In the genomic region with DNA sequence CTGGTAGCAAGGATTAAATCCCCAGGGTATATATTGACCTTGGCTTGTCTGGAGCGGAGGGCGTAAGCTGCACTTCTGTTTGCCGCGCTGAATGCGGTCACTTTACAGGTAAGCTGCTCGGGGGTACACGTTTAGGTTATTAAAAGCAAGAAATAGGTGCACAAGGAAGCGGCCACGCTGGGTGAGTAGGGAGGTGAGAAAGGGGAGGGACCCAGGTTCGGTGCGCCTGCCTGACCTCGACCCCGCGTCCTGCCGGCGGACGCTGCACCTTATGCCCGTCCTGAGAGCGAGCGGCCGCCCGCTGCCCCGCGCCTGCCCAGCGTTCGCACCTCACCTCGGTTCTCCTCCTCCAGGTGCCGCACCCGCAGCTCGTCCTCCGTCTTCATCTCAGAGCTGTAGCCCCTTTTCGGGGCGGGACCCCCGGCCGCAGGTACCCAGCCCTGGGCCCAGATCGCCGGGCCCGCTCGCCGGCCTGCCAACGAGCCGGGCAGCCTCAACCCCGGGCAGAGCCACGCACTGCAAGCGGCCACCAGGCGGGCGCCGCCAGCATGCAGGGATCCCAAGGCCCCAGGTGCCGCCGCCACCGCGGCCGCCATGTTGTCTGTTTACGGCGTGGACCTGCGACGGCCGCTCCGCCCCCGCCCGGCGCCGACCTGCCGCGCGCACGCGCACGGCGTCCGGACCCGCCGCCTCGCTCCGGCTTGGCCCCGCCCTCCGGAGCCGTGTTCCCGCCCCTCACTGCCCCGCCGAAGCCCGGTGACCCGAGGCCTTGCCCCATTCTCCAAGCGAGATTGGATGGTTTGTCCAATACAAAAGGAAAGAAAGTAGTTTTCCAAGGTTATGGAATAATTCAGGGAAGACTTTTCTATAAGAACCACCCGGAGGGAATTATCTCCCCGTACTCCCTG, we compare ENCODE assay signal across 1 cellular context.
TF ChIP-seq lines count a peak whose summit lies in the region.

A gene with protein sequence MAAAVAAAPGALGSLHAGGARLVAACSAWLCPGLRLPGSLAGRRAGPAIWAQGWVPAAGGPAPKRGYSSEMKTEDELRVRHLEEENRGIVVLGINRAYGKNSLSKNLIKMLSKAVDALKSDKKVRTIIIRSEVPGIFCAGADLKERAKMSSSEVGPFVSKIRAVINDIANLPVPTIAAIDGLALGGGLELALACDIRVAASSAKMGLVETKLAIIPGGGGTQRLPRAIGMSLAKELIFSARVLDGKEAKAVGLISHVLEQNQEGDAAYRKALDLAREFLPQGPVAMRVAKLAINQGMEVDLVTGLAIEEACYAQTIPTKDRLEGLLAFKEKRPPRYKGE (minus strand): TSS at position 625 of the 908 bp plus-strand sequence. CDS start 29 bp downstream, at position 596.

TF ChIP-seq in HepG2, 621 proteins besides CTCF, POLR2A, EP300 and RAD21 (continued from another document and continues in another):
- TF ChIP-seq, protein P1, sequence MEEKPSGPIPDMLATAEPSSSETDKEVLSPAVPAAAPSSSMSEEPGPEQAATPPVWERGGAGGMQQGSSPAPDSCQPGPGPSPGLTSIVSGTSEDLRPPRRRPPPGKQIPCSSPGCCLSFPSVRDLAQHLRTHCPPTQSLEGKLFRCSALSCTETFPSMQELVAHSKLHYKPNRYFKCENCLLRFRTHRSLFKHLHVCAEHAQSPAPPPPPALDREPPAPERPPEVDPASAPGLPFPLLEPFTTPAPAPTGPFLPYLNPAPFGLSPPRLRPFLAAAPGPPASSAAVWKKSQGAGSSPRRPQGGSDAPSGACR (CRISPR knock-in tag; IDR thresholded peaks at IDR 0.05), result no peak
- no peak for TF ChIP-seq ZNF737 (CRISPR knock-in tag; IDR thresholded peaks at IDR 0.05; ENCODE audit: borderline replicate concordance)
- no peak for TF ChIP-seq ZEB1 (IDR thresholded peaks at IDR 0.05; ENCODE audit: insufficient replicate concordance, low read depth)
- TF ChIP-seq ZFYVE20 (CRISPR knock-in tag; IDR thresholded peaks at IDR 0.05; ENCODE audit: borderline replicate concordance, low read depth), result peak; percentile 67; the same call in 1 of the 2 replicates
- no peak for TF ChIP-seq AKAP8 (CRISPR knock-in tag; IDR thresholded peaks at IDR 0.05)
- TF ChIP-seq ZNF674 (CRISPR knock-in tag; IDR thresholded peaks at IDR 0.05; ENCODE audit: low read depth), result 0 out of 2 replicates have a peak, but pooled peaks have one; percentile 57
- TF ChIP-seq ZNF616 (CRISPR knock-in tag; IDR thresholded peaks at IDR 0.05; ENCODE audit: low read depth), result no peak
- TF ChIP-seq, protein P2, sequence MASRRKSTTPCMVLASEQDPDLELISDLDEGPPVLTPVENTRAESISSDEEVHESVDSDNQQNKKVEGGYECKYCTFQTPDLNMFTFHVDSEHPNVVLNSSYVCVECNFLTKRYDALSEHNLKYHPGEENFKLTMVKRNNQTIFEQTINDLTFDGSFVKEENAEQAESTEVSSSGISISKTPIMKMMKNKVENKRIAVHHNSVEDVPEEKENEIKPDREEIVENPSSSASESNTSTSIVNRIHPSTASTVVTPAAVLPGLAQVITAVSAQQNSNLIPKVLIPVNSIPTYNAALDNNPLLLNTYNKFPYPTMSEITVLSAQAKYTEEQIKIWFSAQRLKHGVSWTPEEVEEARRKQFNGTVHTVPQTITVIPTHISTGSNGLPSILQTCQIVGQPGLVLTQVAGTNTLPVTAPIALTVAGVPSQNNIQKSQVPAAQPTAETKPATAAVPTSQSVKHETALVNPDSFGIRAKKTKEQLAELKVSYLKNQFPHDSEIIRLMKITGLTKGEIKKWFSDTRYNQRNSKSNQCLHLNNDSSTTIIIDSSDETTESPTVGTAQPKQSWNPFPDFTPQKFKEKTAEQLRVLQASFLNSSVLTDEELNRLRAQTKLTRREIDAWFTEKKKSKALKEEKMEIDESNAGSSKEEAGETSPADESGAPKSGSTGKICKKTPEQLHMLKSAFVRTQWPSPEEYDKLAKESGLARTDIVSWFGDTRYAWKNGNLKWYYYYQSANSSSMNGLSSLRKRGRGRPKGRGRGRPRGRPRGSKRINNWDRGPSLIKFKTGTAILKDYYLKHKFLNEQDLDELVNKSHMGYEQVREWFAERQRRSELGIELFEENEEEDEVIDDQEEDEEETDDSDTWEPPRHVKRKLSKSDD (CRISPR knock-in tag; IDR thresholded peaks at IDR 0.05; ENCODE audit: low read depth), result peak; percentile 54; the same call in 1 of the 2 replicates
- TF ChIP-seq ZNF546 (CRISPR knock-in tag; conservative IDR thresholded peaks at IDR 0.05), result no peak; the same call in 1 of the 2 replicates
- TF ChIP-seq ATF1 (CRISPR knock-in tag; IDR thresholded peaks at IDR 0.05), result no peak
- peak; percentile 88; the same call in 1 of the 2 replicates for TF ChIP-seq ZNF572 (CRISPR knock-in tag; IDR thresholded peaks at IDR 0.05)
- no peak for TF ChIP-seq RFX1 (IDR thresholded peaks at IDR 0.05)
- TF ChIP-seq, protein P3, sequence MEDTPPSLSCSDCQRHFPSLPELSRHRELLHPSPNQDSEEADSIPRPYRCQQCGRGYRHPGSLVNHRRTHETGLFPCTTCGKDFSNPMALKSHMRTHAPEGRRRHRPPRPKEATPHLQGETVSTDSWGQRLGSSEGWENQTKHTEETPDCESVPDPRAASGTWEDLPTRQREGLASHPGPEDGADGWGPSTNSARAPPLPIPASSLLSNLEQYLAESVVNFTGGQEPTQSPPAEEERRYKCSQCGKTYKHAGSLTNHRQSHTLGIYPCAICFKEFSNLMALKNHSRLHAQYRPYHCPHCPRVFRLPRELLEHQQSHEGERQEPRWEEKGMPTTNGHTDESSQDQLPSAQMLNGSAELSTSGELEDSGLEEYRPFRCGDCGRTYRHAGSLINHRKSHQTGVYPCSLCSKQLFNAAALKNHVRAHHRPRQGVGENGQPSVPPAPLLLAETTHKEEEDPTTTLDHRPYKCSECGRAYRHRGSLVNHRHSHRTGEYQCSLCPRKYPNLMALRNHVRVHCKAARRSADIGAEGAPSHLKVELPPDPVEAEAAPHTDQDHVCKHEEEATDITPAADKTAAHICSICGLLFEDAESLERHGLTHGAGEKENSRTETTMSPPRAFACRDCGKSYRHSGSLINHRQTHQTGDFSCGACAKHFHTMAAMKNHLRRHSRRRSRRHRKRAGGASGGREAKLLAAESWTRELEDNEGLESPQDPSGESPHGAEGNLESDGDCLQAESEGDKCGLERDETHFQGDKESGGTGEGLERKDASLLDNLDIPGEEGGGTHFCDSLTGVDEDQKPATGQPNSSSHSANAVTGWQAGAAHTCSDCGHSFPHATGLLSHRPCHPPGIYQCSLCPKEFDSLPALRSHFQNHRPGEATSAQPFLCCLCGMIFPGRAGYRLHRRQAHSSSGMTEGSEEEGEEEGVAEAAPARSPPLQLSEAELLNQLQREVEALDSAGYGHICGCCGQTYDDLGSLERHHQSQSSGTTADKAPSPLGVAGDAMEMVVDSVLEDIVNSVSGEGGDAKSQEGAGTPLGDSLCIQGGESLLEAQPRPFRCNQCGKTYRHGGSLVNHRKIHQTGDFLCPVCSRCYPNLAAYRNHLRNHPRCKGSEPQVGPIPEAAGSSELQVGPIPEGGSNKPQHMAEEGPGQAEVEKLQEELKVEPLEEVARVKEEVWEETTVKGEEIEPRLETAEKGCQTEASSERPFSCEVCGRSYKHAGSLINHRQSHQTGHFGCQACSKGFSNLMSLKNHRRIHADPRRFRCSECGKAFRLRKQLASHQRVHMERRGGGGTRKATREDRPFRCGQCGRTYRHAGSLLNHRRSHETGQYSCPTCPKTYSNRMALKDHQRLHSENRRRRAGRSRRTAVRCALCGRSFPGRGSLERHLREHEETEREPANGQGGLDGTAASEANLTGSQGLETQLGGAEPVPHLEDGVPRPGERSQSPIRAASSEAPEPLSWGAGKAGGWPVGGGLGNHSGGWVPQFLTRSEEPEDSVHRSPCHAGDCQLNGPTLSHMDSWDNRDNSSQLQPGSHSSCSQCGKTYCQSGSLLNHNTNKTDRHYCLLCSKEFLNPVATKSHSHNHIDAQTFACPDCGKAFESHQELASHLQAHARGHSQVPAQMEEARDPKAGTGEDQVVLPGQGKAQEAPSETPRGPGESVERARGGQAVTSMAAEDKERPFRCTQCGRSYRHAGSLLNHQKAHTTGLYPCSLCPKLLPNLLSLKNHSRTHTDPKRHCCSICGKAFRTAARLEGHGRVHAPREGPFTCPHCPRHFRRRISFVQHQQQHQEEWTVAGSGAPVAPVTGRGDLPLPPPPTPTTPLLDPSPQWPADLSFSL (CRISPR knock-in tag; IDR thresholded peaks at IDR 0.05), result no peak
- peak; percentile 61; the same call in 1 of the 2 replicates for TF ChIP-seq ARHGAP35 (CRISPR knock-in tag; IDR thresholded peaks at IDR 0.05; ENCODE audit: borderline replicate concordance)
- TF ChIP-seq, protein P4, sequence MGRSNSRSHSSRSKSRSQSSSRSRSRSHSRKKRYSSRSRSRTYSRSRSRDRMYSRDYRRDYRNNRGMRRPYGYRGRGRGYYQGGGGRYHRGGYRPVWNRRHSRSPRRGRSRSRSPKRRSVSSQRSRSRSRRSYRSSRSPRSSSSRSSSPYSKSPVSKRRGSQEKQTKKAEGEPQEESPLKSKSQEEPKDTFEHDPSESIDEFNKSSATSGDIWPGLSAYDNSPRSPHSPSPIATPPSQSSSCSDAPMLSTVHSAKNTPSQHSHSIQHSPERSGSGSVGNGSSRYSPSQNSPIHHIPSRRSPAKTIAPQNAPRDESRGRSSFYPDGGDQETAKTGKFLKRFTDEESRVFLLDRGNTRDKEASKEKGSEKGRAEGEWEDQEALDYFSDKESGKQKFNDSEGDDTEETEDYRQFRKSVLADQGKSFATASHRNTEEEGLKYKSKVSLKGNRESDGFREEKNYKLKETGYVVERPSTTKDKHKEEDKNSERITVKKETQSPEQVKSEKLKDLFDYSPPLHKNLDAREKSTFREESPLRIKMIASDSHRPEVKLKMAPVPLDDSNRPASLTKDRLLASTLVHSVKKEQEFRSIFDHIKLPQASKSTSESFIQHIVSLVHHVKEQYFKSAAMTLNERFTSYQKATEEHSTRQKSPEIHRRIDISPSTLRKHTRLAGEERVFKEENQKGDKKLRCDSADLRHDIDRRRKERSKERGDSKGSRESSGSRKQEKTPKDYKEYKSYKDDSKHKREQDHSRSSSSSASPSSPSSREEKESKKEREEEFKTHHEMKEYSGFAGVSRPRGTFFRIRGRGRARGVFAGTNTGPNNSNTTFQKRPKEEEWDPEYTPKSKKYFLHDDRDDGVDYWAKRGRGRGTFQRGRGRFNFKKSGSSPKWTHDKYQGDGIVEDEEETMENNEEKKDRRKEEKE (IDR thresholded peaks at IDR 0.05), result no peak
- no peak for TF ChIP-seq ZNF136 (CRISPR knock-in tag; IDR thresholded peaks at IDR 0.05; ENCODE audit: low read depth)
- no peak for TF ChIP-seq YEATS2 (CRISPR knock-in tag; IDR thresholded peaks at IDR 0.05; ENCODE audit: borderline replicate concordance)
- TF ChIP-seq ZNF354B (CRISPR knock-in tag; IDR thresholded peaks at IDR 0.05), result 0 out of 2 replicates have a peak, but pooled peaks have one; percentile 65
- no peak for TF ChIP-seq SRSF1 (optimal IDR thresholded peaks at IDR 0.05; ENCODE audit: low read depth, low read length)
- no peak for TF ChIP-seq GLI4 (CRISPR knock-in tag; IDR thresholded peaks at IDR 0.05; ENCODE audit: borderline replicate concordance)
- TF ChIP-seq, protein P5, sequence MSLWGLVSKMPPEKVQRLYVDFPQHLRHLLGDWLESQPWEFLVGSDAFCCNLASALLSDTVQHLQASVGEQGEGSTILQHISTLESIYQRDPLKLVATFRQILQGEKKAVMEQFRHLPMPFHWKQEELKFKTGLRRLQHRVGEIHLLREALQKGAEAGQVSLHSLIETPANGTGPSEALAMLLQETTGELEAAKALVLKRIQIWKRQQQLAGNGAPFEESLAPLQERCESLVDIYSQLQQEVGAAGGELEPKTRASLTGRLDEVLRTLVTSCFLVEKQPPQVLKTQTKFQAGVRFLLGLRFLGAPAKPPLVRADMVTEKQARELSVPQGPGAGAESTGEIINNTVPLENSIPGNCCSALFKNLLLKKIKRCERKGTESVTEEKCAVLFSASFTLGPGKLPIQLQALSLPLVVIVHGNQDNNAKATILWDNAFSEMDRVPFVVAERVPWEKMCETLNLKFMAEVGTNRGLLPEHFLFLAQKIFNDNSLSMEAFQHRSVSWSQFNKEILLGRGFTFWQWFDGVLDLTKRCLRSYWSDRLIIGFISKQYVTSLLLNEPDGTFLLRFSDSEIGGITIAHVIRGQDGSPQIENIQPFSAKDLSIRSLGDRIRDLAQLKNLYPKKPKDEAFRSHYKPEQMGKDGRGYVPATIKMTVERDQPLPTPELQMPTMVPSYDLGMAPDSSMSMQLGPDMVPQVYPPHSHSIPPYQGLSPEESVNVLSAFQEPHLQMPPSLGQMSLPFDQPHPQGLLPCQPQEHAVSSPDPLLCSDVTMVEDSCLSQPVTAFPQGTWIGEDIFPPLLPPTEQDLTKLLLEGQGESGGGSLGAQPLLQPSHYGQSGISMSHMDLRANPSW (CRISPR knock-in tag; IDR thresholded peaks at IDR 0.05; ENCODE audit: borderline replicate concordance), result no peak
- TF ChIP-seq PAF1 (CRISPR knock-in tag; IDR thresholded peaks at IDR 0.05), result no peak
- TF ChIP-seq, protein P6, sequence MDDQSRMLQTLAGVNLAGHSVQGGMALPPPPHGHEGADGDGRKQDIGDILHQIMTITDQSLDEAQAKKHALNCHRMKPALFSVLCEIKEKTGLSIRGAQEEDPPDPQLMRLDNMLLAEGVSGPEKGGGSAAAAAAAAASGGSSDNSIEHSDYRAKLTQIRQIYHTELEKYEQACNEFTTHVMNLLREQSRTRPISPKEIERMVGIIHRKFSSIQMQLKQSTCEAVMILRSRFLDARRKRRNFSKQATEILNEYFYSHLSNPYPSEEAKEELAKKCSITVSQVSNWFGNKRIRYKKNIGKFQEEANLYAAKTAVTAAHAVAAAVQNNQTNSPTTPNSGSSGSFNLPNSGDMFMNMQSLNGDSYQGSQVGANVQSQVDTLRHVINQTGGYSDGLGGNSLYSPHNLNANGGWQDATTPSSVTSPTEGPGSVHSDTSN (CRISPR knock-in tag; IDR thresholded peaks at IDR 0.05; ENCODE audit: borderline replicate concordance), result no peak
- TF ChIP-seq, protein P7, sequence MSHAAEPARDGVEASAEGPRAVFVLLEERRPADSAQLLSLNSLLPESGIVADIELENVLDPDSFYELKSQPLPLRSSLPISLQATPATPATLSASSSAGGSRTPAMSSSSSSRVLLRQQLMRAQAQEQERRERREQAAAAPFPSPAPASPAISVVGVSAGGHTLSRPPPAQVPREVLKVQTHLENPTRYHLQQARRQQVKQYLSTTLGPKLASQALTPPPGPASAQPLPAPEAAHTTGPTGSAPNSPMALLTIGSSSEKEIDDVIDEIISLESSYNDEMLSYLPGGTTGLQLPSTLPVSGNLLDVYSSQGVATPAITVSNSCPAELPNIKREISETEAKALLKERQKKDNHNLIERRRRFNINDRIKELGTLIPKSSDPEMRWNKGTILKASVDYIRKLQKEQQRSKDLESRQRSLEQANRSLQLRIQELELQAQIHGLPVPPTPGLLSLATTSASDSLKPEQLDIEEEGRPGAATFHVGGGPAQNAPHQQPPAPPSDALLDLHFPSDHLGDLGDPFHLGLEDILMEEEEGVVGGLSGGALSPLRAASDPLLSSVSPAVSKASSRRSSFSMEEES (CRISPR knock-in tag; IDR thresholded peaks at IDR 0.05), result no peak; the same call in 1 of the 2 replicates
- no peak for TF ChIP-seq JUNB (CRISPR knock-in tag; IDR thresholded peaks at IDR 0.05; ENCODE audit: borderline replicate concordance)
- no peak for TF ChIP-seq NCOR1 (IDR thresholded peaks at IDR 0.05; ENCODE audit: borderline replicate concordance, low read length)
- TF ChIP-seq ZNF232 (CRISPR knock-in tag; IDR thresholded peaks at IDR 0.05; ENCODE audit: borderline replicate concordance), result peak; percentile 7; the same call in 1 of the 2 replicates
- peak; percentile 57; the same call in 1 of the 2 replicates for TF ChIP-seq SRY (CRISPR knock-in tag; IDR thresholded peaks at IDR 0.05)
- 0 out of 2 replicates have a peak, but pooled peaks have one; percentile 47 for TF ChIP-seq ZNF619 (CRISPR knock-in tag; IDR thresholded peaks at IDR 0.05)
- TF ChIP-seq CHCHD3 (CRISPR knock-in tag; IDR thresholded peaks at IDR 0.05), result 0 out of 2 replicates have a peak, but pooled peaks have one; percentile 24
- no peak for TF ChIP-seq ZNF17 (CRISPR knock-in tag; IDR thresholded peaks at IDR 0.05)
- no peak; the same call in 1 of the 2 replicates for TF ChIP-seq JDP2 (CRISPR knock-in tag; IDR thresholded peaks at IDR 0.05; ENCODE audit: borderline replicate concordance)
- TF ChIP-seq HOXD1 (CRISPR knock-in tag; IDR thresholded peaks at IDR 0.05), result peak; percentile 57; the same call in 1 of the 2 replicates
- no peak for TF ChIP-seq IRF2 (CRISPR knock-in tag; IDR thresholded peaks at IDR 0.05)
